In the genomic region with DNA sequence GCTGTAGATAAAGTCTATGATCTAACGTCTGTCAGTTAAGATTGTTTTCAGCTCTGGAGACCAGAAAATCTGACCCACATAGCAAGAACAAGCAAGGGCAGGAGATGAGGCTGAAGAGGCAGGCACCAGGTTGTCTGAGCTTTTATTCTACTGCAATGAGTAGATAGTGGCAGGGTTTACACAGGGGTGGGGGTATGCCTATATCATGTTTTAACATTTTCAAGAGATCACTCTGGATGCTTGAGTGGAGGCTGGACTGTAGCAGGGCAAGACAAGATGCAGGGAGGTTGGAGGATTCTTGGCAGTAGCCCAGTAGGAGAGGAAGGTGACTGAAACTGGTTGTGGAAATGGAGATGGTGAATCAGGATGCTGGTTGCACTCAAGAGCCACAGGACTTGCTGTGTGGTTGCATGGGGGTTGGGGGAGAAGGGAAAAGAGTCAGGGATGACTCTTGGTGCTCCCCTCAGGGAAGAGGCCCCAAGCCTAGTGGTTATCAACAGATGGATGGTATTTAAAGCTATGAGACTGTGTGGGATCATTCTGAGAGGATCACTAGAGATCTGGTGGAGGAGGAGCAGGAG, we compare ENCODE assay signal across 10 cellular contexts.
DNase-seq lines count a peak whose midpoint lies in the region; ATAC-seq and TF ChIP-seq lines count a peak whose summit lies in the region.
"Had no signal": no experiment of that assay in that cellular context is flagged by ENCODE, and none has a peak within 500 bp of the region (broad histone marks: within the 10 kb centered on the region; RNA-seq: fewer than 3 reads in every experiment).

No MANE protein-coding gene starts in this region.

- H3K27me3 ChIP-seq in PC-9 (ENCODE audit: insufficient read depth, low read depth): peaks cover 3% of the 10 kb centered on the region; the same call in 1 of the 2 replicates
- peaks cover 0 to 2% of the 10 kb centered on the region in 2 donors for H3K27me3 ChIP-seq in tibial artery
- no peaks in the 10 kb centered on the region for H3K27me3 ChIP-seq in lower lobe of right lung (ENCODE audit: low read depth)

- H3K79me2 ChIP-seq in PC-9 (ENCODE audit: low read depth): no peaks in the 10 kb centered on the region

- H3K9me3 ChIP-seq in PC-9 (ENCODE audit: insufficient read depth, low read depth) (no peaks in the 10 kb centered on the region), tibial artery (no peaks in the 10 kb centered on the region), lower lobe of right lung (no peaks in the 10 kb centered on the region)
- H3K9me3 ChIP-seq: esophagus squamous epithelium, neutrophil had no signal

- H3K9me2 ChIP-seq in PC-9 (ENCODE audit: insufficient read depth): no peaks in the 10 kb centered on the region

- H4K20me1 ChIP-seq in PC-9 (ENCODE audit: insufficient read depth): no peaks in the 10 kb centered on the region

- CTCF ChIA-PET in PC-9 (lab: Charles Lee): no interaction called here

- POLR2A ChIA-PET in PC-9 (lab: Charles Lee; ENCODE audit: unreplicated experiment): no interaction called here

- H3K36me3 ChIP-seq in PC-9 (ENCODE audit: low read depth): no peaks in the 10 kb centered on the region
- peaks cover 0 to 3% (median 3%) of the 10 kb centered on the region in 3 donors for H3K36me3 ChIP-seq in tibial artery
- H3K36me3 ChIP-seq in lower lobe of right lung: no peaks in the 10 kb centered on the region
- H3K36me3 ChIP-seq: neutrophil had no signal

- no TSS peak for BruUV-seq in PC-9 (replicated peaks; lab: Mats Ljungman, UMichigan)

- TF ChIP-seq CTCF in PC-9 (conservative IDR thresholded peaks at IDR 0.05) (no peak), tibial artery (IDR thresholded peaks at IDR 0.05) (no peak), lower lobe of right lung (IDR thresholded peaks at IDR 0.05) (no peak)

- H3K4me3 ChIP-seq in PC-9 (peak overlapping the region; percentile 27; the same call in 1 of the 2 replicates), tibial artery (no peak overlapping the region), lower lobe of right lung (no peak overlapping the region)
- H3K4me3 ChIP-seq: esophagus squamous epithelium had no signal

- H3F3A ChIP-seq in PC-9 (ENCODE audit: insufficient read depth, low read depth): no peaks in the 10 kb centered on the region

- H2AFZ ChIP-seq in PC-9: no peak overlapping the region

- peak overlapping the region; percentile 94 for H3K4me2 ChIP-seq in PC-9

- intact Hi-C loops in PC-9 (cut with micrococcal nuclease; ENCODE audit: unreplicated experiment): no loop called here
- intact Hi-C loops in tibial artery (cut with DNase I; ENCODE audit: low total_unique reads): no loop called here
- intact Hi-C loops in lower lobe of right lung (cut with DNase I): no loop called here

- H3K27ac ChIP-seq in PC-9: no peak overlapping the region
- H3K27ac ChIP-seq in tibial artery: no peak overlapping the region
- no peak overlapping the region for H3K27ac ChIP-seq in lower lobe of right lung
- H3K27ac ChIP-seq: esophagus squamous epithelium, neutrophil had no signal

- peaks cover 21% of the 10 kb centered on the region; the same call in 1 of the 2 replicates for H3K4me1 ChIP-seq in PC-9 (replicated peaks; ENCODE audit: insufficient read depth)
- peaks cover 0 to 28% (median 11%) of the 10 kb centered on the region in 4 donors for H3K4me1 ChIP-seq in tibial artery
- peaks cover 28% of the 10 kb centered on the region for H3K4me1 ChIP-seq in lower lobe of right lung

- DNase-seq in GM04503 (ENCODE audit: low read depth): peak; percentile 7
- no peak for DNase-seq in PC-9
- DNase-seq in cerebellar cortex (ENCODE audit: low spot score): peak; percentile 70
- DNase-seq in retina: peak; percentile 40
- no peak for DNase-seq in tibial artery
- DNase-seq in lower lobe of right lung: no peak
- no peak for DNase-seq in MV-4-11 (lab: John Stamatoyannopoulos, UW)
- DNase-seq: esophagus squamous epithelium, NCI-H1930 had no signal

- no peak for ATAC-seq in lower lobe of right lung

Comparison
In these comparisons a context has a peak if more than half of its experiments do, and no peak if none do; other contexts are left out.
1. DNase-seq: peak in GM04503 (single experiment), cerebellar cortex (single experiment) and retina (single experiment); none in PC-9 (0 of 2), tibial artery (0 of 2), lower lobe of right lung (single experiment) and MV-4-11 (single experiment).